ENCODE assay signal across 3 cellular contexts in the genomic region with DNA sequence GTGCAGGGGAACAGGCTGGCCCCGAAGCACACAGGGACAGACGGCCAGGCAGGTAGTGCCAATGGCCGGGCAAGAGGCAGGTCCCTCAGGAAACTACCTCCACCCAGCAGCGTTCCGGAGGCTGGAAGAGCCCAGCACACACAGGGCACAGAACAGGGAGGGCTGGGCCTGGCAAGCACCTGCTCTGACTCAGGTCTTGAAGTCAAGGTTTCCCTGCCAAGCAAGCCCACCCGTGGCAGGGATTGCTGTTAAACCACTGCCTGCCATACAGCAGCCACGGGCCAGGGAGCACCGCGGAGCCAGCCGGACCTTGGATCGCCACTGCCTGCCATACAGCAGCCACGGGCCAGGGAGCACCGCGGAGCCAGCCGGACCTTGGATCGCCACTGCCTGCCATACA. TPM values are rescaled to one million over a fixed set of nuclear protein-coding genes. Genes with fewer than 3 reads are reported as not detected.
"Had no signal": no experiment of that assay in that cellular context is flagged by ENCODE, and none has a peak within 500 bp of the region (broad histone marks: within the 10 kb centered on the region; RNA-seq: fewer than 3 reads in every experiment).

No MANE protein-coding gene starts in this region.

RNA-seq across cellular contexts. Expression of a gene that starts 22.5 kb away (rescaled TPM):
- total RNA-seq: GM23248, HT-29 had no signal
- polyA plus RNA-seq: GM23248, IgD-negative memory B cell had no signal
